ENCODE assay signal across 8 cellular contexts in genomic region chr16:31033709-31034492, GRCh38. TPM values are rescaled to one million over a fixed set of nuclear protein-coding genes. Genes with fewer than 3 reads are reported as not detected.
DNase-seq lines count a peak whose midpoint lies in the region; ATAC-seq and TF ChIP-seq lines count a peak whose summit lies in the region.

No MANE protein-coding gene starts in this region.

- DNase-seq in AML-193 (lab: John Stamatoyannopoulos, UW) (peak; percentile 72 to 79), NCI-H526 treated with DMSO at 0.1 percent for 48 hours (lab: John Stamatoyannopoulos, UW) (peak; percentile 61), dermis blood vessel endothelial cell (peak; percentile 89), right lobe of liver (peak; percentile 95 to 96 (median 96))
- DNase-seq in activated CD4-positive, alpha-beta T cell treated with anti-CD3 and anti-CD28 coated beads, Interleukin-2, amount 50 U/mL, for 24 hours (ENCODE audit: low read depth in 1 of 2, low spot score in 1 of 2): peak; percentile 79 to 86
- peak; percentile 87 for DNase-seq in stimulated activated CD4-positive, alpha-beta T cell treated with anti-CD3 and anti-CD28 coated beads, Interleukin-4, amount 100 ng/mL, for 1 hour

- H3K27ac ChIP-seq in right lobe of liver: peak overlapping the region; percentile 87 to 98 (median 97)

- peaks cover 0 to 11% (median 5%) of the 10 kb centered on the region in 4 donors for H3K4me1 ChIP-seq in right lobe of liver

- peaks cover 3 to 29% (median 6%) of the 10 kb centered on the region in 4 donors for H3K36me3 ChIP-seq in right lobe of liver

- peak overlapping the region; percentile 73 to 95 (median 81) for H3K4me3 ChIP-seq in right lobe of liver

- no peaks in the 10 kb centered on the region for H3K27me3 ChIP-seq in right lobe of liver

- WGBS in right lobe of liver (ENCODE audit: insufficient coverage, low coverage, low lambda C conversion rate, missing lambda C conversion rate): 0% methylated on average over 21 of the region's 47 CpGs

- H3K9me3 ChIP-seq in right lobe of liver: no peaks in the 10 kb centered on the region

- TF ChIP-seq POLR2A in right lobe of liver (IDR thresholded peaks at IDR 0.05): peak; percentile 87

- intact Hi-C loops in right lobe of liver (cut with DNase I): no loop called here

- no peak for TF ChIP-seq CTCF in right lobe of liver (IDR thresholded peaks at IDR 0.05)

- peak; percentile 33 for ATAC-seq in GM19035 (IDR thresholded peaks at IDR 0.05; ENCODE audit: unreplicated experiment)
- peak; percentile 41 for ATAC-seq in HG03439 (IDR thresholded peaks at IDR 0.05; ENCODE audit: unreplicated experiment)
- peak; percentile 80 to 85 (median 82) for ATAC-seq in right lobe of liver

RNA-seq across cellular contexts. Expression of gene STX4, which starts 0.5 kb away (rescaled TPM):
- total RNA-seq in dermis blood vessel endothelial cell (22.9 and 26.2 TPM in 2 replicates), right lobe of liver (10 to 100 TPM; 18.8 to 52.8 (median 23.6) TPM)

RNA-seq across cellular contexts. Expression of gene STX1B, which starts 23.5 kb away (rescaled TPM):
- total RNA-seq in dermis blood vessel endothelial cell: 0.51 and 0.70 TPM in 2 replicates
- total RNA-seq in right lobe of liver: 1 to 10 TPM in 4 of 6 experiments, under 1 TPM in 2; 0.61 to 4.5 (median 2.6) TPM

RNA-seq across cellular contexts. Expression of gene ZNF668, which starts 40.1 kb away (rescaled TPM):
- total RNA-seq in dermis blood vessel endothelial cell: 7.3 and 9.0 TPM in 2 replicates
- total RNA-seq in right lobe of liver: 1 to 10 TPM; 2.0 to 4.6 (median 3.5) TPM

RNA-seq across cellular contexts. Expression of gene ZNF646, which starts 40.3 kb away (rescaled TPM):
- total RNA-seq in dermis blood vessel endothelial cell (16.0 and 17.4 TPM in 2 replicates), right lobe of liver (1 to 10 TPM; 4.2 to 5.0 (median 4.5) TPM)

RNA-seq across cellular contexts. Expression of gene HSD3B7, which starts 48.9 kb away (rescaled TPM):
- 21.0 and 26.4 TPM in 2 replicates for total RNA-seq in dermis blood vessel endothelial cell
- 100 to 1,000 TPM in 3 of 6 experiments, 10 to 100 TPM in 3; 54.6 to 219 (median 86.9) TPM for total RNA-seq in right lobe of liver

Comparison
In these comparisons a context has a peak if more than half of its experiments do, and no peak if none do; other contexts are left out.
1. Peak in every context shown above with its lines: DNase-seq, ATAC-seq, H3K4me3 ChIP-seq and H3K27ac ChIP-seq.